In genomic region chr3:72100626-72101187, GRCh38 we compare ENCODE assay signal across 8 cellular contexts.
DNase-seq lines count a peak whose midpoint lies in the region; ATAC-seq and TF ChIP-seq lines count a peak whose summit lies in the region.

No MANE protein-coding gene starts in this region.

- DNase-seq in DMS 273 treated with DMSO at 0.1 percent for 48 hours (lab: John Stamatoyannopoulos, UW) (peak; percentile 15), HT1080 (ENCODE audit: low read depth) (peak; percentile 34), SKM-1 treated with dmso at 0.1 percent for 144 hours (lab: John Stamatoyannopoulos, UW; ENCODE audit: unreplicated experiment) (peak; percentile 97), right atrium auricular region (ENCODE audit: low spot score) (peak; percentile 88), prostate gland (ENCODE audit: low spot score) (peak; percentile 20), upper lobe of right lung (peak; percentile 87)
- peak; percentile 68 for DNase-seq in activated naive CD8-positive, alpha-beta T cell treated with anti-CD3 and anti-CD28 coated beads, Interleukin-2, amount 50 U/mL, for 16 hours (ENCODE audit: low read depth, low spot score)

- H3K36me3 ChIP-seq in right atrium auricular region = no peaks in the 10 kb centered on the region
- no peaks in the 10 kb centered on the region for H3K36me3 ChIP-seq in prostate gland
- no peaks in the 10 kb centered on the region for H3K36me3 ChIP-seq in upper lobe of right lung

- H3K4me3 ChIP-seq in right atrium auricular region (peak overlapping the region; percentile 7 to 37), prostate gland (peak overlapping the region; percentile 12), upper lobe of right lung (peak overlapping the region; percentile 27)

- peak; percentile 19 for TF ChIP-seq POLR2A in prostate gland (IDR thresholded peaks at IDR 0.05)

- ATAC-seq in GM21360 (IDR thresholded peaks at IDR 0.05; ENCODE audit: unreplicated experiment) (peak; percentile 53), upper lobe of right lung (peak; percentile 81)

- H3K9me3 ChIP-seq in right atrium auricular region (no peaks in the 10 kb centered on the region), prostate gland (no peaks in the 10 kb centered on the region), upper lobe of right lung (no peaks in the 10 kb centered on the region)

- peaks cover 0 to 21% of the 10 kb centered on the region in 2 donors for H3K4me1 ChIP-seq in right atrium auricular region
- H3K4me1 ChIP-seq in prostate gland (replicated peaks) = no peaks in the 10 kb centered on the region
- peaks cover 16% of the 10 kb centered on the region for H3K4me1 ChIP-seq in upper lobe of right lung

- intact Hi-C loops in prostate gland (cut with DNase I) = no loop called here
- intact Hi-C loops in upper lobe of right lung (cut with DNase I) = no loop called here

- TF ChIP-seq CTCF in right atrium auricular region (IDR thresholded peaks at IDR 0.05) (no peak), prostate gland (IDR thresholded peaks at IDR 0.05) (no peak), upper lobe of right lung (IDR thresholded peaks at IDR 0.05) (no peak)

- WGBS in prostate gland = 4% methylated on average over 19 of the region's 21 CpGs

- H3K27ac ChIP-seq in right atrium auricular region (no peak overlapping the region), prostate gland (peak overlapping the region; percentile 41 to 48), upper lobe of right lung (no peak overlapping the region)

- H3K27me3 ChIP-seq in right atrium auricular region (no peaks in the 10 kb centered on the region), prostate gland (replicated peaks; ENCODE audit: insufficient read depth) (no peaks in the 10 kb centered on the region), upper lobe of right lung (no peaks in the 10 kb centered on the region)

Comparison
In these comparisons a context has a peak if more than half of its experiments do, and no peak if none do; other contexts are left out.
1. DNase-seq: peak in every context shown above with its lines; median percentile 97 in SKM-1 treated with dmso at 0.1 percent for 144 hours; 88 in right atrium auricular region; 87 in upper lobe of right lung; 68 in activated naive CD8-positive, alpha-beta T cell treated with anti-CD3 and anti-CD28 coated beads, Interleukin-2, amount 50 U/mL, for 16 hours; 34 in HT1080; 20 in prostate gland; 15 in DMS 273 treated with DMSO at 0.1 percent for 48 hours.
2. H3K27ac ChIP-seq: peak in prostate gland (2 of 2); none in right atrium auricular region (0 of 2) and upper lobe of right lung (single experiment).
3. Peak in every context shown above with its lines, with median percentiles within 50 percentile points of each other: H3K4me3 ChIP-seq.